Comparison of ENCODE assay signal across 8 cellular contexts in genomic region chr5:95261369-95262175, GRCh38. TPM values are rescaled to one million over a fixed set of nuclear protein-coding genes. Genes with fewer than 3 reads are reported as not detected.
DNase-seq lines count a peak whose midpoint lies in the region; TF ChIP-seq lines count a peak whose summit lies in the region.

No MANE protein-coding gene starts in this region.

- no peak overlapping the region for H3K27ac Mint-ChIP-seq in activated CD4-positive, alpha-beta memory T cell treated with anti-CD3 and anti-CD28 coated beads for 36 hours

- no peak overlapping the region for H3K4me3 ChIP-seq in colonic mucosa

- H3K4me3 Mint-ChIP-seq in activated CD4-positive, alpha-beta memory T cell treated with anti-CD3 and anti-CD28 coated beads for 36 hours, result no peak overlapping the region

- no peaks in the 10 kb centered on the region for H3K36me3 Mint-ChIP-seq in activated CD4-positive, alpha-beta memory T cell treated with anti-CD3 and anti-CD28 coated beads for 36 hours

- H3K9ac ChIP-seq in colonic mucosa (ENCODE audit: low read depth in 2 of 2, low read length in 2 of 2), result no peak overlapping the region

- DNase-seq in DMS53 treated with DMSO at 0.1 percent for 48 hours (lab: John Stamatoyannopoulos, UW; ENCODE audit: unreplicated experiment) (peak; percentile 53), KG1 (lab: John Stamatoyannopoulos, UW) (peak; percentile 2), kidney tubule cell (ENCODE audit: low spot score) (peak; percentile 35), colonic mucosa (no peak)
- no peak for DNase-seq in activated CD4-positive, alpha-beta memory T cell treated with anti-CD3 and anti-CD28 coated beads for 36 hours
- DNase-seq in stimulated activated naive CD4-positive, alpha-beta T cell (lab: John Stamatoyannopoulos, UW), result no peak
- DNase-seq in activated CD4-positive, alpha-beta T cell treated with anti-CD3 and anti-CD28 coated beads for 4 hours, result no peak

- H3K27ac ChIP-seq in VCaP, result no peak overlapping the region
- H3K27ac ChIP-seq in colonic mucosa, result no peak overlapping the region

- intact Hi-C loops in colonic mucosa (cut with DNase I), result no loop called here
- intact Hi-C loops in activated CD4-positive, alpha-beta memory T cell treated with anti-CD3 and anti-CD28 coated beads for 36 hours (cut with micrococcal nuclease), result loop anchor here (1.0 kb wide), 1 partner anchor 293 kb away; no protein-coding TSS in a partner anchor

- no peaks in the 10 kb centered on the region for H3K9me3 ChIP-seq in colonic mucosa

- CTCF ChIA-PET in activated CD4-positive, alpha-beta memory T cell treated with anti-CD3 and anti-CD28 coated beads for 36 hours (lab: Charles Lee), result no interaction called here

- TF ChIP-seq CTCF in VCaP (conservative IDR thresholded peaks at IDR 0.05) (peak; percentile 93), colonic mucosa (IDR thresholded peaks at IDR 0.05) (no peak)

- no peaks in the 10 kb centered on the region for H3K27me3 Mint-ChIP-seq in activated CD4-positive, alpha-beta memory T cell treated with anti-CD3 and anti-CD28 coated beads for 36 hours

- POLR2A ChIA-PET in activated CD4-positive, alpha-beta memory T cell treated with anti-CD3 and anti-CD28 coated beads for 36 hours (lab: Charles Lee), result no interaction called here

- H3K9me3 Mint-ChIP-seq in activated CD4-positive, alpha-beta memory T cell treated with anti-CD3 and anti-CD28 coated beads for 36 hours, result no peaks in the 10 kb centered on the region

- no peaks in the 10 kb centered on the region for H3K27me3 ChIP-seq in colonic mucosa

- H3K36me3 ChIP-seq in colonic mucosa, result no peaks in the 10 kb centered on the region

- no peaks in the 10 kb centered on the region for H3K4me1 ChIP-seq in colonic mucosa

- no peaks in the 10 kb centered on the region for H3K4me1 Mint-ChIP-seq in activated CD4-positive, alpha-beta memory T cell treated with anti-CD3 and anti-CD28 coated beads for 36 hours (ENCODE audit: low read depth)

RNA-seq across cellular contexts. Expression of gene MCTP1, which starts 23.3 kb away (rescaled TPM):
- total RNA-seq in colonic mucosa, result 10 to 100 TPM in 1 of 2 donors, 1 to 10 TPM in 1; 2.8 to 10.3 TPM
- not detected for total RNA-seq in activated CD4-positive, alpha-beta memory T cell treated with anti-CD3 and anti-CD28 coated beads for 36 hours

Comparison
In these comparisons a context has a peak if more than half of its experiments do, and no peak if none do; other contexts are left out.
1. DNase-seq: peak in DMS53 treated with DMSO at 0.1 percent for 48 hours (single experiment), KG1 (single experiment) and kidney tubule cell (single experiment); none in colonic mucosa (single experiment), activated CD4-positive, alpha-beta memory T cell treated with anti-CD3 and anti-CD28 coated beads for 36 hours (single experiment), stimulated activated naive CD4-positive, alpha-beta T cell (0 of 6) and activated CD4-positive, alpha-beta T cell treated with anti-CD3 and anti-CD28 coated beads for 4 hours (0 of 2).